24 cellular contexts compared by ENCODE assay signal in the genomic region with DNA sequence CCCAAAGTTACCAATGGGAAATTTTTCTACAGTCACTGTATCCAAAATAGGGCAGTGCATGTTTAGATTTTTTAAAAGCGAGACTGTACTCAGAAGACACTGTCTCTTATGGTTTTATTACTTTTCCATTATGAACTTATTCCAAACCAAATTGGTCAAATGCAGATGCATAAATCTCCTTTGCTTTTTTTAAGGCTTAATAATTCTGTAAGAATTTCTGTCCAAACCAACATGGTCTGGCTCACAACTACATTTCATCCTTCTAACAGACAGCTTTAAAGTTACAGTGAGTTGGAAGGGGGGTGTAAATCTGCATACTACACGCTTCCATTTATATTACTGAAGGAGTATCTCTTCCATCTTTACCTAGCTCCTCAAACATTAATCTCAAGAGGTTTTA.
"Had no signal": no experiment of that assay in that cellular context is flagged by ENCODE, and none has a peak within 500 bp of the region (broad histone marks: within the 10 kb centered on the region; RNA-seq: fewer than 3 reads in every experiment).

No MANE protein-coding gene starts in this region.

- DNase-seq: cortex of kidney; effector memory CD8-positive, alpha-beta T cell; foreskin fibroblast; heart left ventricle; hippocampal formation; left cardiac atrium; left lung; mesendoderm; naive thymus-derived CD8-positive, alpha-beta T cell; nephron progenitor cell; nucleus accumbens; stimulated activated CD4-positive, alpha-beta T cell treated with anti-CD3 and anti-CD28 coated beads, Interleukin-12 subunit alpha, Interleukin-12 subunit beta, amount 100 ng/mL, for 4 hours; stimulated activated CD4-positive, alpha-beta T cell treated with anti-CD3 and anti-CD28 coated beads, Interleukin-1b, Interleukin-23, amount 100 ng/mL, for 48 hours; stimulated activated CD4-positive, alpha-beta T cell treated with anti-CD3 and anti-CD28 coated beads, Interleukin-4, amount 100 ng/mL, for 24 hours; transverse colon; upper lobe of right lung; uterus had no signal

- H3K36me3 ChIP-seq: prostate gland, uterus had no signal

- ATAC-seq: effector memory CD8-positive, alpha-beta T cell; gastroesophageal sphincter; heart left ventricle; left cardiac atrium; left lung; naive thymus-derived CD8-positive, alpha-beta T cell; sciatic nerve; stimulated activated effector memory CD8-positive, alpha-beta T cell treated with anti-CD3 and anti-CD28 coated beads, Interleukin-12 subunit alpha, Interleukin-12 subunit beta, amount 100 ng/mL, for 72 hours; upper lobe of right lung had no signal

- H3K4me3 ChIP-seq: gastroesophageal sphincter, heart left ventricle, left lung, prostate gland, right atrium auricular region, smooth muscle cell, suprapubic skin, transverse colon, upper lobe of right lung, uterus had no signal

- H3K27me3 ChIP-seq: gastroesophageal sphincter, heart left ventricle, left lung, right atrium auricular region, suprapubic skin, transverse colon, upper lobe of right lung, uterus had no signal
